Comparison of ENCODE assay signal across 12 cellular contexts in the genomic region with DNA sequence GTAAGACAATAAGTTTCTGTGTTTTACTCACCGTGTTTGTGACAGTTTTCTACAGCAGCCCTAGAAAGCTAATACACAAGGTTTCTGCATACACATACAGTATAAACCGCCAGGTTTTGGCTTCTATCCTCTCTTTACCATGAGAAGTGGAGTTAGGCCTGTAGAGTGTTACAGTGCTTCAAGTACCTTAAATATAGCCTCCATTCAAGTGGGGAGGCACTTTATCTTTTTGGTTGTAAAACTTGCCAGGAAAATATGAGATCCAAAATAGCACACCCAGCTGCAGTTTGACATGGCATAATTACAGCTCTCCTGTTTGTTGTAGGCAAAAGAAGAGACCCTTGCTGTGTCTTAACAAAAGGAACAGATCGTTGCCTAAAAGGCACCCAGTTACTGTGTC.
"Had no signal": no experiment of that assay in that cellular context is flagged by ENCODE, and none has a peak within 500 bp of the region (broad histone marks: within the 10 kb centered on the region; RNA-seq: fewer than 3 reads in every experiment).

No MANE protein-coding gene starts in this region.

- DNase-seq: activated CD4-positive, alpha-beta T cell treated with anti-CD3 and anti-CD28 coated beads, Interleukin-2, amount 50 U/mL, for 48 hours; activated CD4-positive, CD25-positive, alpha-beta regulatory T cell treated with anti-CD3 and anti-CD28 coated beads, Interleukin-2, amount 50 U/mL, for 72 hours; activated naive CD4-positive, alpha-beta T cell treated with anti-CD3 and anti-CD28 coated beads for 36 hours; activated T-cell treated with anti-CD3 and anti-CD28 coated beads, Interleukin-2, amount 50 U/mL, for 1 hour; dorsolateral prefrontal cortex; endodermal cell; head of caudate nucleus; left colon; midbrain; ovary; thyroid gland had no signal

- ATAC-seq: left colon; stimulated activated effector memory CD8-positive, alpha-beta T cell treated with anti-CD3 and anti-CD28 coated beads, Interleukin-12 subunit alpha, Interleukin-12 subunit beta, amount 100 ng/mL, for 72 hours had no signal
